Comparison of ENCODE assay signal across 23 cellular contexts in genomic region chr17:69480197-69480596, GRCh38.
A peak's percentile ranks its signal among the peaks of the same experiment; 100 is the strongest.
DNase-seq lines count a peak whose midpoint lies in the region; ATAC-seq and TF ChIP-seq lines count a peak whose summit lies in the region.
"Had no signal": no experiment of that assay in that cellular context is flagged by ENCODE, and none has a peak within 500 bp of the region (broad histone marks: within the 10 kb centered on the region; RNA-seq: fewer than 3 reads in every experiment).

No MANE protein-coding gene starts in this region.

- no TSS peak for BruUV-seq in MCF 10A (replicated peaks; lab: Mats Ljungman, UMichigan)

- H3K27ac Mint-ChIP-seq in MCF 10A (ENCODE audit: low read depth, unreplicated experiment), result peak overlapping the region; percentile 94
- no peak overlapping the region for H3K27ac Mint-ChIP-seq in activated CD4-positive, alpha-beta T cell treated with anti-CD3 and anti-CD28 coated beads, Interleukin-2, amount 10 ng/mL, durations not matched to agents 7 days and 5 days
- H3K27ac Mint-ChIP-seq: activated naive CD8-positive, alpha-beta T cell treated with anti-CD3 and anti-CD28 coated beads, Interleukin-2, amount 10 ng/mL, durations not matched to agents 7 days and 5 days; brain; memory B cell; naive B cell; T-helper 2 cell treated with Interferon-gamma antibody and Interleukin-4, amounts not matched to agents 5 μg/mL and 100 μg/mL, for 36 hours had no signal

- ATAC-seq in HG03108 (IDR thresholded peaks at IDR 0.05; ENCODE audit: unreplicated experiment), result no peak
- ATAC-seq: A549 had no signal

- H3K27me3 Mint-ChIP-seq in MCF 10A (ENCODE audit: insufficient read depth, unreplicated experiment), result no peaks in the 10 kb centered on the region
- H3K27me3 Mint-ChIP-seq in activated CD4-positive, alpha-beta T cell treated with anti-CD3 and anti-CD28 coated beads, Interleukin-2, amount 10 ng/mL, durations not matched to agents 7 days and 5 days, result no peaks in the 10 kb centered on the region
- H3K27me3 Mint-ChIP-seq: activated naive CD8-positive, alpha-beta T cell treated with anti-CD3 and anti-CD28 coated beads, Interleukin-2, amount 10 ng/mL, durations not matched to agents 7 days and 5 days; brain; memory B cell; naive B cell had no signal

- no peak for TF ChIP-seq CTCF in MCF 10A (IDR thresholded peaks at IDR 0.05; ENCODE audit: unreplicated experiment)

- H3K9me3 Mint-ChIP-seq in MCF 10A (ENCODE audit: unreplicated experiment), result no peaks in the 10 kb centered on the region
- H3K9me3 Mint-ChIP-seq in activated CD4-positive, alpha-beta T cell treated with anti-CD3 and anti-CD28 coated beads, Interleukin-2, amount 10 ng/mL, durations not matched to agents 7 days and 5 days, result no peaks in the 10 kb centered on the region
- H3K9me3 Mint-ChIP-seq: activated naive CD8-positive, alpha-beta T cell treated with anti-CD3 and anti-CD28 coated beads, Interleukin-2, amount 10 ng/mL, durations not matched to agents 7 days and 5 days; brain; memory B cell; naive B cell; T-helper 2 cell treated with Interferon-gamma antibody and Interleukin-4, amounts not matched to agents 5 μg/mL and 100 μg/mL, for 36 hours had no signal

- H3K36me3 Mint-ChIP-seq in MCF 10A (ENCODE audit: insufficient read depth, unreplicated experiment), result no peaks in the 10 kb centered on the region
- H3K36me3 Mint-ChIP-seq in activated CD4-positive, alpha-beta T cell treated with anti-CD3 and anti-CD28 coated beads, Interleukin-2, amount 10 ng/mL, durations not matched to agents 7 days and 5 days (ENCODE audit: low read depth), result no peaks in the 10 kb centered on the region

- CTCF ChIA-PET in MCF 10A (lab: Yijun Ruan, JAX), result interaction anchor here (1.9 kb wide), 1 partner anchor 46 kb away, joined by 9 read pairs; no protein-coding TSS in a partner anchor
- CTCF ChIA-PET in activated CD4-positive, alpha-beta T cell treated with anti-CD3 and anti-CD28 coated beads, Interleukin-2, amount 10 ng/mL, durations not matched to agents 7 days and 5 days (lab: Charles Lee), result no interaction called here

- intact Hi-C loops in MCF 10A (cut with micrococcal nuclease), result no loop called here

- H3K4me1 Mint-ChIP-seq in MCF 10A (ENCODE audit: insufficient read depth, unreplicated experiment), result peaks cover 20% of the 10 kb centered on the region
- peaks cover 3% of the 10 kb centered on the region for H3K4me1 Mint-ChIP-seq in activated CD4-positive, alpha-beta T cell treated with anti-CD3 and anti-CD28 coated beads, Interleukin-2, amount 10 ng/mL, durations not matched to agents 7 days and 5 days

- POLR2A ChIA-PET in MCF 10A (lab: Yijun Ruan, JAX), result interaction anchor here (0.6 to 2.4 kb wide), 13 partner anchors 9 to 537 kb away, joined by 3 to 10 read pairs (median 4); partner anchors contain the start of genes ABCA5 and MAP2K6
- POLR2A ChIA-PET in activated CD4-positive, alpha-beta T cell treated with anti-CD3 and anti-CD28 coated beads, Interleukin-2, amount 10 ng/mL, durations not matched to agents 7 days and 5 days (lab: Charles Lee), result no interaction called here

- peak overlapping the region; percentile 49 for H3K4me3 Mint-ChIP-seq in MCF 10A (ENCODE audit: unreplicated experiment)
- H3K4me3 Mint-ChIP-seq in activated CD4-positive, alpha-beta T cell treated with anti-CD3 and anti-CD28 coated beads, Interleukin-2, amount 10 ng/mL, durations not matched to agents 7 days and 5 days, result no peak overlapping the region
- H3K4me3 Mint-ChIP-seq: activated naive CD8-positive, alpha-beta T cell treated with anti-CD3 and anti-CD28 coated beads, Interleukin-2, amount 10 ng/mL, durations not matched to agents 7 days and 5 days; brain; memory B cell; naive B cell; T-helper 2 cell treated with Interferon-gamma antibody and Interleukin-4, amounts not matched to agents 5 μg/mL and 100 μg/mL, for 36 hours had no signal

- DNase-seq in NCI-H1092 treated with DMSO at 0.1 percent for 48 hours (lab: John Stamatoyannopoulos, UW), result peak; percentile 8
- no peak for DNase-seq in NCI-H1092 (lab: John Stamatoyannopoulos, UW)
- DNase-seq in CD1c-positive myeloid dendritic cell (ENCODE audit: extremely low spot score), result peak; percentile 48
- peak; percentile 68 for DNase-seq in MCF 10A (ENCODE audit: unreplicated experiment)
- peak; percentile 49 for DNase-seq in pons (ENCODE audit: low spot score)
- DNase-seq in activated CD4-positive, alpha-beta T cell treated with anti-CD3 and anti-CD28 coated beads, Interleukin-2, amount 10 ng/mL, durations not matched to agents 7 days and 5 days, result no peak
- no peak for DNase-seq in NCI-H128 (lab: John Stamatoyannopoulos, UW; ENCODE audit: unreplicated experiment)
- DNase-seq: activated CD4-positive, alpha-beta T cell treated with anti-CD3 and anti-CD28 coated beads for 1 hour; activated naive CD8-positive, alpha-beta T cell treated with anti-CD3 and anti-CD28 coated beads, Interleukin-2, amount 10 ng/mL, durations not matched to agents 7 days and 5 days; cortex of kidney; DMS153; HCEC 1CT; hippocampal formation; islet precursor cell; naive B cell; NCI-H187 treated with DMSO at 0.1 percent for 48 hours; ovary; Peyer's patch had no signal

Comparison
In these comparisons a context has a peak if more than half of its experiments do, and no peak if none do; other contexts are left out.
1. DNase-seq: peak in NCI-H1092 treated with DMSO at 0.1 percent for 48 hours (single experiment), CD1c-positive myeloid dendritic cell (single experiment), MCF 10A (single experiment) and pons (single experiment); none in NCI-H1092 (single experiment), activated CD4-positive, alpha-beta T cell treated with anti-CD3 and anti-CD28 coated beads, Interleukin-2, amount 10 ng/mL, durations not matched to agents 7 days and 5 days (single experiment) and NCI-H128 (single experiment).